Comparison of ENCODE assay signal across 23 cellular contexts in genomic region chr11:118740892-118741291, GRCh38. TPM values are rescaled to one million over a fixed set of nuclear protein-coding genes. Genes with fewer than 3 reads are reported as not detected.
DNase-seq lines count a peak whose midpoint lies in the region; ATAC-seq and TF ChIP-seq lines count a peak whose summit lies in the region.
"Had no signal": no experiment of that assay in that cellular context is flagged by ENCODE, and none has a peak within 500 bp of the region (broad histone marks: within the 10 kb centered on the region; RNA-seq: fewer than 3 reads in every experiment).

No MANE protein-coding gene starts in this region.

- H3K27ac ChIP-seq in BLaER1: no peak overlapping the region
- peak overlapping the region in 1 of 2 experiments; percentile 34; a peak in 1 of 4 replicates for H3K27ac ChIP-seq in SK-N-SH (ENCODE audit: low read depth in 2 of 2, low read length in 1 of 2)
- H3K27ac ChIP-seq: HL-60, KMS-11, SJCRH30 had no signal

- TF ChIP-seq RAD21 in SK-N-SH (IDR thresholded peaks at IDR 0.05; ENCODE audit: low read length): no peak

- peaks cover 16% of the 10 kb centered on the region for H3F3A ChIP-seq in SK-N-SH (replicated peaks; ENCODE audit: insufficient read depth)

- H3K9me3 ChIP-seq in BLaER1 (no peaks in the 10 kb centered on the region), SK-N-SH (no peaks in the 10 kb centered on the region)
- H3K9me3 ChIP-seq: SJCRH30 had no signal

- H3K27ac Mint-ChIP-seq in mesothelial cell of epicardium: peak overlapping the region; percentile 36
- H3K27ac Mint-ChIP-seq: T-helper 1 cell treated with Interleukin-12 subunit alpha and Interleukin-12 subunit beta and Interleukin-4 antibody, amounts not matched to agents 30 μg/mL and 1 μg/mL, for 36 hours had no signal

- H3K4me1 Mint-ChIP-seq in mesothelial cell of epicardium: peaks cover 43% of the 10 kb centered on the region

- H3K79me2 ChIP-seq in SK-N-SH (ENCODE audit: insufficient read depth): no peaks in the 10 kb centered on the region

- CTCF ChIA-PET in HEK293T (lab: Yijun Ruan, JAX) (no interaction called here), SK-N-SH (lab: Yijun Ruan, JAX) (interaction anchor here (1.4 kb wide), 1 partner anchor 51 kb away, joined by 4 read pairs; no protein-coding TSS in a partner anchor)

- WGBS in SK-N-SH (ENCODE audit: low lambda C conversion rate): 13% methylated on average over 1 of the region's 1 CpG

- H3K4me3 ChIP-seq in BLaER1 (no peak overlapping the region), SK-N-SH (ENCODE audit: low read depth in 2 of 2, low read length in 1 of 2) (no peak overlapping the region)
- H3K4me3 ChIP-seq: GM12878, SJCRH30 had no signal

- no peaks in the 10 kb centered on the region for H3K9me2 ChIP-seq in SK-N-SH

- no peak overlapping the region for H2AFZ ChIP-seq in SK-N-SH (ENCODE audit: low read depth)

- H3K36me3 ChIP-seq in BLaER1 (no peaks in the 10 kb centered on the region), SK-N-SH (replicated peaks in 1 of 2; ENCODE audit: control insufficient read depth in 1 of 2, insufficient read depth in 2 of 2, low read length in 1 of 2) (no peaks in the 10 kb centered on the region)
- H3K36me3 ChIP-seq: SJCRH30 had no signal

- H4K20me1 ChIP-seq in BLaER1: no peaks in the 10 kb centered on the region
- no peaks in the 10 kb centered on the region for H4K20me1 ChIP-seq in SK-N-SH (ENCODE audit: insufficient read depth)

- peaks cover 4% of the 10 kb centered on the region for H3K36me3 Mint-ChIP-seq in mesothelial cell of epicardium

- H3K9ac ChIP-seq in BLaER1 (no peak overlapping the region), SK-N-SH (no peak overlapping the region)
- H3K9ac ChIP-seq: KMS-11 had no signal

- no peaks in the 10 kb centered on the region for H3K27me3 ChIP-seq in BLaER1
- no peaks in the 10 kb centered on the region for H3K27me3 ChIP-seq in SK-N-SH (ENCODE audit: insufficient read depth)
- H3K27me3 ChIP-seq: SJCRH30 had no signal

- H3K4me3 Mint-ChIP-seq in mesothelial cell of epicardium: no peak overlapping the region
- H3K4me3 Mint-ChIP-seq: T-helper 1 cell treated with Interleukin-12 subunit alpha and Interleukin-12 subunit beta and Interleukin-4 antibody, amounts not matched to agents 30 μg/mL and 1 μg/mL, for 36 hours had no signal

- TF ChIP-seq CTCF in SK-N-SH (IDR thresholded peaks at IDR 0.05) (no peak), mesothelial cell of epicardium (IDR thresholded peaks at IDR 0.05; ENCODE audit: unreplicated experiment) (no peak)

- H3K9me3 Mint-ChIP-seq in mesothelial cell of epicardium: peaks cover 5% of the 10 kb centered on the region
- H3K9me3 Mint-ChIP-seq: T-helper 1 cell treated with Interleukin-12 subunit alpha and Interleukin-12 subunit beta and Interleukin-4 antibody, amounts not matched to agents 30 μg/mL and 1 μg/mL, for 36 hours had no signal

- ATAC-seq in HG03565 (IDR thresholded peaks at IDR 0.05; ENCODE audit: unreplicated experiment) (no peak), GM18520 (IDR thresholded peaks at IDR 0.05; ENCODE audit: unreplicated experiment) (no peak)
- ATAC-seq: GM12878 had no signal

- H3K4me2 ChIP-seq in BLaER1 (peak overlapping the region; percentile 13; the same call in 1 of the 2 replicates), SK-N-SH (no peak overlapping the region)
- H3K4me2 ChIP-seq: KMS-11 had no signal

- no peaks in the 10 kb centered on the region for H3K27me3 Mint-ChIP-seq in mesothelial cell of epicardium (ENCODE audit: low read depth)

- TF ChIP-seq EP300 in SK-N-SH (IDR thresholded peaks at IDR 0.05; ENCODE audit: borderline replicate concordance in 1 of 2, low read depth in 1 of 2, low read length in 1 of 2): peak; percentile 46 to 51; a peak in 2 of 4 replicates

- no peak for DNase-seq in HEK293T (ENCODE audit: extremely low spot score)
- DNase-seq in SK-N-SH: no peak
- DNase-seq in mesothelial cell of epicardium (ENCODE audit: low spot score in 2 of 2, unreplicated experiment in 2 of 2): no peak
- no peak for DNase-seq in KG1 (lab: John Stamatoyannopoulos, UW)
- DNase-seq: 8988T; GOT3; HCEC 1CT; NCI-H1105; NCI-H146; NCI-H2081; NCI-H2171; NCI-H345; NCI-H524; NCI-H774; NK-92 treated with Interleukin-12 subunit alpha and Interleukin-12 subunit beta, amount 100 ng/mL, for 24 hours; SJCRH30 had no signal

- H3K4me1 ChIP-seq in BLaER1: peaks cover 7% of the 10 kb centered on the region; the same call in 1 of the 2 replicates
- H3K4me1 ChIP-seq in SK-N-SH (ENCODE audit: control insufficient read depth in 1 of 2, insufficient read depth in 2 of 2, low read depth in 1 of 2, low read length in 1 of 2): peaks cover 0 to 16% of the 10 kb centered on the region in 2 experiments; a peak in 3 of 4 replicates
- H3K4me1 ChIP-seq: SJCRH30 had no signal

- POLR2A ChIA-PET in HEK293T (lab: Yijun Ruan, JAX): no interaction called here
- POLR2A ChIA-PET in SK-N-SH (lab: Yijun Ruan, JAX): no interaction called here

TF ChIP-seq in HEK293T, 16 proteins besides CTCF, POLR2A, EP300 and RAD21:
- TF ChIP-seq NFRKB (IDR thresholded peaks at IDR 0.05) (no peak), CTBP1 (IDR thresholded peaks at IDR 0.05; ENCODE audit: borderline replicate concordance) (no peak), PKNOX1 (IDR thresholded peaks at IDR 0.05) (peak; percentile 46)

TF ChIP-seq in SK-N-SH, 30 proteins besides CTCF, POLR2A, EP300 and RAD21 (continues in another document):
- TF ChIP-seq FOXM1 (IDR thresholded peaks at IDR 0.05; ENCODE audit: low read depth) (0 out of 2 replicates have a peak, but pooled peaks have one; percentile 37), RXRA (IDR thresholded peaks at IDR 0.05; ENCODE audit: borderline replicate concordance, low read depth) (peak; percentile 84), REST (IDR thresholded peaks at IDR 0.05; ENCODE audit: low read depth, low read length) (no peak), SMC3 (IDR thresholded peaks at IDR 0.05; ENCODE audit: low read depth, low read length) (no peak), TAF1 (IDR thresholded peaks at IDR 0.05; ENCODE audit: borderline replicate concordance, low read depth, low read length) (no peak), FOSL2 (IDR thresholded peaks at IDR 0.05; ENCODE audit: borderline replicate concordance, low read depth) (peak; percentile 17; the same call in 1 of the 2 replicates), TCF12 (IDR thresholded peaks at IDR 0.05) (peak; percentile 88), JUND (IDR thresholded peaks at IDR 0.05) (peak; percentile 64), USF1 (IDR thresholded peaks at IDR 0.05; ENCODE audit: borderline replicate concordance, low read depth) (peak; percentile 60), TEAD4 (IDR thresholded peaks at IDR 0.05; ENCODE audit: borderline replicate concordance, insufficient read depth) (peak; percentile 64), NFIC (IDR thresholded peaks at IDR 0.05; ENCODE audit: borderline replicate concordance) (peak; percentile 54; the same call in 1 of the 2 replicates), MXI1 (IDR thresholded peaks at IDR 0.05; ENCODE audit: low read depth, low read length) (no peak), YY1 (IDR thresholded peaks at IDR 0.05; ENCODE audit: low read depth) (no peak)
- TF ChIP-seq, protein P1, sequence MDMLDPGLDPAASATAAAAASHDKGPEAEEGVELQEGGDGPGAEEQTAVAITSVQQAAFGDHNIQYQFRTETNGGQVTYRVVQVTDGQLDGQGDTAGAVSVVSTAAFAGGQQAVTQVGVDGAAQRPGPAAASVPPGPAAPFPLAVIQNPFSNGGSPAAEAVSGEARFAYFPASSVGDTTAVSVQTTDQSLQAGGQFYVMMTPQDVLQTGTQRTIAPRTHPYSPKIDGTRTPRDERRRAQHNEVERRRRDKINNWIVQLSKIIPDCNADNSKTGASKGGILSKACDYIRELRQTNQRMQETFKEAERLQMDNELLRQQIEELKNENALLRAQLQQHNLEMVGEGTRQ (IDR thresholded peaks at IDR 0.05; ENCODE audit: borderline replicate concordance, low read depth, low read length): no peak

RNA-seq across cellular contexts. Expression of gene DDX6, which starts 50.1 kb away (rescaled TPM):
- 7.9 and 13.0 TPM in 2 replicates for polyA plus RNA-seq in SK-N-SH (2012; rRNA removed)
- polyA plus RNA-seq in SK-N-SH (2012; cell fraction: cytosol; rRNA removed): 10.6 and 12.3 TPM in 2 replicates
- 4.6 and 11.1 TPM in 2 replicates for polyA plus RNA-seq in SK-N-SH (2012; cell fraction: nucleus; rRNA removed)
- 189 to 194 TPM (median 191 TPM) in 3 replicates for total RNA-seq in mesothelial cell of epicardium
